8 cellular contexts compared by ENCODE assay signal in genomic region chr19:18940791-18941627, GRCh38. TPM values are rescaled to one million over a fixed set of nuclear protein-coding genes. Genes with fewer than 3 reads are reported as not detected.
DNase-seq lines count a peak whose midpoint lies in the region; ATAC-seq and TF ChIP-seq lines count a peak whose summit lies in the region.

Gene HOMER3 (minus strand): TSS chr19:18941217. CDS start chr19:18938982, 2,235 bp downstream.

- peak within 1 kb of the TSS; percentile 67 for H3K4me3 Mint-ChIP-seq in activated T-cell treated with anti-CD3 and anti-CD28 coated beads, Interleukin-2, amount 50 U/mL, for 4 hours

- H3K4me3 ChIP-seq in NT2/D1 (ENCODE audit: insufficient read length, low read depth) (peak within 1 kb of the TSS; percentile 75), esophagus (ENCODE audit: low read depth in 1 of 2, low read length in 2 of 2) (peak within 1 kb of the TSS; percentile 55 to 69), mucosa of stomach (ENCODE audit: low read length) (no peak within 1 kb of the TSS)

- WGBS in esophagus, 2 donors = 1 to 2% methylated on average over 47 to 80 of the region's 81 CpGs

- H3K36me3 Mint-ChIP-seq in activated T-cell treated with anti-CD3 and anti-CD28 coated beads, Interleukin-2, amount 50 U/mL, for 4 hours (ENCODE audit: insufficient read depth) = no peaks in the 10 kb centered on the region

- DNase-seq in AG08396 (ENCODE audit: low spot score) (peak; percentile 95), GM20000 (ENCODE audit: low spot score) (peak; percentile 94), NT2/D1 (ENCODE audit: low read depth, low spot score) (no peak)
- peak; percentile 78 for DNase-seq in activated T-cell treated with anti-CD3 and anti-CD28 coated beads, Interleukin-2, amount 50 U/mL, for 4 hours
- DNase-seq in stimulated activated CD8-positive, alpha-beta memory T cell treated with anti-CD3 and anti-CD28 coated beads, Interleukin-4, amount 100 ng/mL, for 4 hours (ENCODE audit: low read depth in 2 of 2, low spot score in 1 of 2) = peak; percentile 40 to 61

- H3K36me3 ChIP-seq in NT2/D1 (ENCODE audit: insufficient read depth, insufficient read length, low read length) = peaks cover 24% of the 10 kb centered on the region
- no peaks in the 10 kb centered on the region for H3K36me3 ChIP-seq in esophagus (ENCODE audit: control insufficient read depth in 2 of 2, insufficient read depth in 2 of 2, low read length in 1 of 2)
- no peaks in the 10 kb centered on the region for H3K36me3 ChIP-seq in mucosa of stomach (ENCODE audit: control insufficient read depth, insufficient read depth, low read length)

- H3K9ac ChIP-seq in NT2/D1 (ENCODE audit: insufficient read length, low read depth) (peak within 1 kb of the TSS; percentile 88), mucosa of stomach (ENCODE audit: low read length) (peak within 1 kb of the TSS; percentile 55)

- peaks cover 40% of the 10 kb centered on the region for H3K27me3 Mint-ChIP-seq in activated T-cell treated with anti-CD3 and anti-CD28 coated beads, Interleukin-2, amount 50 U/mL, for 4 hours (ENCODE audit: low read depth)

- H3K9me3 ChIP-seq in NT2/D1 (ENCODE audit: insufficient read depth, low read length) (no peaks in the 10 kb centered on the region), esophagus (ENCODE audit: control insufficient read depth in 2 of 2, insufficient read depth in 1 of 2, low read depth in 1 of 2, low read length in 1 of 2) (no peaks in the 10 kb centered on the region), mucosa of stomach (ENCODE audit: control insufficient read depth, low read length) (no peaks in the 10 kb centered on the region)

- peak within 1 kb of the TSS in 1 of 2 donors; percentile 20 for H3K27ac ChIP-seq in esophagus (ENCODE audit: low read depth in 2 of 2, low read length in 1 of 2)

- ATAC-seq in activated T-cell treated with anti-CD3 and anti-CD28 coated beads, Interleukin-2, amount 50 U/mL, for 4 hours = peak; percentile 89 to 90
- ATAC-seq in HG02588 (IDR thresholded peaks at IDR 0.05; ENCODE audit: unreplicated experiment) = no peak

- peaks cover 12% of the 10 kb centered on the region for H3K4me1 Mint-ChIP-seq in activated T-cell treated with anti-CD3 and anti-CD28 coated beads, Interleukin-2, amount 50 U/mL, for 4 hours (ENCODE audit: low read depth)

- H3K27me3 ChIP-seq in NT2/D1 (ENCODE audit: insufficient read depth, insufficient read length) = peaks cover 6% of the 10 kb centered on the region
- no peaks in the 10 kb centered on the region for H3K27me3 ChIP-seq in esophagus (ENCODE audit: control insufficient read depth in 1 of 2, insufficient read depth in 2 of 2, low read length in 2 of 2)
- peaks cover 13% of the 10 kb centered on the region for H3K27me3 ChIP-seq in mucosa of stomach (ENCODE audit: control insufficient read depth, insufficient read depth, low read length)

- TF ChIP-seq CTCF in GM20000 (IDR thresholded peaks at IDR 0.05; ENCODE audit: extremely low read depth, missing control alignments) = peak; percentile 46

- H3K4me1 ChIP-seq in NT2/D1 (ENCODE audit: insufficient read depth, insufficient read length) = peaks cover 11% of the 10 kb centered on the region
- peaks cover 0 to 2% of the 10 kb centered on the region in 2 donors for H3K4me1 ChIP-seq in esophagus (ENCODE audit: control insufficient read depth in 2 of 2, insufficient read depth in 2 of 2, low read length in 1 of 2)
- peaks cover 6% of the 10 kb centered on the region for H3K4me1 ChIP-seq in mucosa of stomach (ENCODE audit: control insufficient read depth, insufficient read depth, low read length)

- no peaks in the 10 kb centered on the region for H3K9me3 Mint-ChIP-seq in activated T-cell treated with anti-CD3 and anti-CD28 coated beads, Interleukin-2, amount 50 U/mL, for 4 hours

RNA-seq across cellular contexts. Expression of gene HOMER3, which starts in this region (rescaled TPM):
- total RNA-seq in activated T-cell treated with anti-CD3 and anti-CD28 coated beads, Interleukin-2, amount 50 U/mL, for 4 hours = 1 to 10 TPM in 1 of 3 donors, under 1 TPM in 2; 0.53 to 1.1 (median 0.79) TPM
- 10 to 100 TPM in 1 of 2 donors, 1 to 10 TPM in 1; 8.9 to 12.6 TPM for polyA plus RNA-seq in esophagus
